ENCODE assay signal across 1 cellular context in genomic region chr6:35731736-35732532, GRCh38.
A peak's percentile ranks its signal among the peaks of the same experiment; 100 is the strongest.
TF ChIP-seq lines count a peak whose summit lies in the region.

No MANE protein-coding gene starts in this region.

TF ChIP-seq in WTC11, 78 proteins besides CTCF, POLR2A, EP300 and RAD21 (continued from another document and continues in another):
- TF ChIP-seq, protein P1, sequence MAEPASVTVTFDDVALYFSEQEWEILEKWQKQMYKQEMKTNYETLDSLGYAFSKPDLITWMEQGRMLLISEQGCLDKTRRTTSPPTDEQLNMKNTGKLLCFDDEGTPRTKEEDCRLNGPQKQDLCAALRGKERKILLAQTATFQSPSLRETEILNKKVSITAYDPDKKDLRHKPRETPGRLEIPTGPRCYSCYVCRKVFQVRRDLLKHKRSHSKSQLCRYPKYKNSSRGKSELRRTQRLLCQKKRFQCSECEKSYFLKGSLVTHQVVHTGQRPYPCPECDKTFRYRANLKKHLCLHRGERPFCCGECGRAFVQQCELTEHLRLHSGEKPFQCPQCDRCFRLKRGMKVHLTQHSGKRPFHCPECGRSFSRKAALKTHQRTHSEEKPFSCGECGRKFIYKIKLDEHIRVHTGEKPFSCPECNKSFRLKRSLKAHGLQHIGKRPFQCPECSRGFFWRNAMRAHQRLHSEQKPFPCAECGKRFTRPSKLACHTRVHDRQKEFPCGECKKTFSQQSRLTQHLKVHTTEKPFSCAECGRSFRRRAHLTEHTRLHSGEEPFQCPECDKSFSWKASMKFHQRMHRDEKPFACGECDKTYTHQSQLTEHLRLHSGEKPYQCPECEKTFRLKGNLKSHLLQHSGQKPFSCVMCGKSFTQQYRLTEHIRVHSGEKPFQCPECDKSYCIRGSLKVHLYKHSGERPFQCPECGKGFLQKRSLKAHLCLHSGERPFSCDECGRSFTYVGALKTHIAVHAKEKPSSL (CRISPR knock-in tag; conservative IDR thresholded peaks at IDR 0.05), result no peak
- TF ChIP-seq NR1H2 (CRISPR knock-in tag; IDR thresholded peaks at IDR 0.05), result no peak
- TF ChIP-seq TEAD4 (CRISPR knock-in tag; IDR thresholded peaks at IDR 0.05), result no peak
- no peak; the same call in 1 of the 2 replicates for TF ChIP-seq MYBL2 (CRISPR knock-in tag; IDR thresholded peaks at IDR 0.05)
- TF ChIP-seq ETV6 (CRISPR knock-in tag; IDR thresholded peaks at IDR 0.05), result peak; percentile 59; the same call in 1 of the 2 replicates
- no peak for TF ChIP-seq MLX (CRISPR knock-in tag; IDR thresholded peaks at IDR 0.05)
- no peak for TF ChIP-seq ZNF512 (CRISPR knock-in tag; IDR thresholded peaks at IDR 0.05; ENCODE audit: borderline replicate concordance)
- TF ChIP-seq ELF4 (CRISPR knock-in tag; IDR thresholded peaks at IDR 0.05; ENCODE audit: low read depth), result 0 out of 2 replicates have a peak, but pooled peaks have one; percentile 17
- TF ChIP-seq ARID4B (CRISPR knock-in tag; IDR thresholded peaks at IDR 0.05; ENCODE audit: borderline replicate concordance), result no peak
- no peak for TF ChIP-seq ZNF396 (CRISPR knock-in tag; IDR thresholded peaks at IDR 0.05; ENCODE audit: borderline replicate concordance)
- TF ChIP-seq ESRRA (CRISPR knock-in tag; IDR thresholded peaks at IDR 0.05; ENCODE audit: borderline replicate concordance), result no peak
- TF ChIP-seq OVOL2 (CRISPR knock-in tag; IDR thresholded peaks at IDR 0.05; ENCODE audit: borderline replicate concordance), result no peak
- 0 out of 2 replicates have a peak, but pooled peaks have one; percentile 27 for TF ChIP-seq NFATC4 (CRISPR knock-in tag; IDR thresholded peaks at IDR 0.05)
- TF ChIP-seq, protein P2, sequence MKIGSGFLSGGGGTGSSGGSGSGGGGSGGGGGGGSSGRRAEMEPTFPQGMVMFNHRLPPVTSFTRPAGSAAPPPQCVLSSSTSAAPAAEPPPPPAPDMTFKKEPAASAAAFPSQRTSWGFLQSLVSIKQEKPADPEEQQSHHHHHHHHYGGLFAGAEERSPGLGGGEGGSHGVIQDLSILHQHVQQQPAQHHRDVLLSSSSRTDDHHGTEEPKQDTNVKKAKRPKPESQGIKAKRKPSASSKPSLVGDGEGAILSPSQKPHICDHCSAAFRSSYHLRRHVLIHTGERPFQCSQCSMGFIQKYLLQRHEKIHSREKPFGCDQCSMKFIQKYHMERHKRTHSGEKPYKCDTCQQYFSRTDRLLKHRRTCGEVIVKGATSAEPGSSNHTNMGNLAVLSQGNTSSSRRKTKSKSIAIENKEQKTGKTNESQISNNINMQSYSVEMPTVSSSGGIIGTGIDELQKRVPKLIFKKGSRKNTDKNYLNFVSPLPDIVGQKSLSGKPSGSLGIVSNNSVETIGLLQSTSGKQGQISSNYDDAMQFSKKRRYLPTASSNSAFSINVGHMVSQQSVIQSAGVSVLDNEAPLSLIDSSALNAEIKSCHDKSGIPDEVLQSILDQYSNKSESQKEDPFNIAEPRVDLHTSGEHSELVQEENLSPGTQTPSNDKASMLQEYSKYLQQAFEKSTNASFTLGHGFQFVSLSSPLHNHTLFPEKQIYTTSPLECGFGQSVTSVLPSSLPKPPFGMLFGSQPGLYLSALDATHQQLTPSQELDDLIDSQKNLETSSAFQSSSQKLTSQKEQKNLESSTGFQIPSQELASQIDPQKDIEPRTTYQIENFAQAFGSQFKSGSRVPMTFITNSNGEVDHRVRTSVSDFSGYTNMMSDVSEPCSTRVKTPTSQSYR (CRISPR knock-in tag; IDR thresholded peaks at IDR 0.05), result peak; percentile 97
- TF ChIP-seq, protein P3, sequence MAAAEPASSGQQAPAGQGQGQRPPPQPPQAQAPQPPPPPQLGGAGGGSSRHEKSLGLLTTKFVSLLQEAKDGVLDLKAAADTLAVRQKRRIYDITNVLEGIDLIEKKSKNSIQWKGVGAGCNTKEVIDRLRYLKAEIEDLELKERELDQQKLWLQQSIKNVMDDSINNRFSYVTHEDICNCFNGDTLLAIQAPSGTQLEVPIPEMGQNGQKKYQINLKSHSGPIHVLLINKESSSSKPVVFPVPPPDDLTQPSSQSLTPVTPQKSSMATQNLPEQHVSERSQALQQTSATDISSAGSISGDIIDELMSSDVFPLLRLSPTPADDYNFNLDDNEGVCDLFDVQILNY (CRISPR knock-in tag; IDR thresholded peaks at IDR 0.05), result peak; percentile 69; the same call in 1 of the 2 replicates
- no peak for TF ChIP-seq RELA (CRISPR knock-in tag; IDR thresholded peaks at IDR 0.05; ENCODE audit: borderline replicate concordance)
- no peak for TF ChIP-seq CDX4 (CRISPR knock-in tag; IDR thresholded peaks at IDR 0.05; ENCODE audit: borderline replicate concordance)
- TF ChIP-seq, protein P4, sequence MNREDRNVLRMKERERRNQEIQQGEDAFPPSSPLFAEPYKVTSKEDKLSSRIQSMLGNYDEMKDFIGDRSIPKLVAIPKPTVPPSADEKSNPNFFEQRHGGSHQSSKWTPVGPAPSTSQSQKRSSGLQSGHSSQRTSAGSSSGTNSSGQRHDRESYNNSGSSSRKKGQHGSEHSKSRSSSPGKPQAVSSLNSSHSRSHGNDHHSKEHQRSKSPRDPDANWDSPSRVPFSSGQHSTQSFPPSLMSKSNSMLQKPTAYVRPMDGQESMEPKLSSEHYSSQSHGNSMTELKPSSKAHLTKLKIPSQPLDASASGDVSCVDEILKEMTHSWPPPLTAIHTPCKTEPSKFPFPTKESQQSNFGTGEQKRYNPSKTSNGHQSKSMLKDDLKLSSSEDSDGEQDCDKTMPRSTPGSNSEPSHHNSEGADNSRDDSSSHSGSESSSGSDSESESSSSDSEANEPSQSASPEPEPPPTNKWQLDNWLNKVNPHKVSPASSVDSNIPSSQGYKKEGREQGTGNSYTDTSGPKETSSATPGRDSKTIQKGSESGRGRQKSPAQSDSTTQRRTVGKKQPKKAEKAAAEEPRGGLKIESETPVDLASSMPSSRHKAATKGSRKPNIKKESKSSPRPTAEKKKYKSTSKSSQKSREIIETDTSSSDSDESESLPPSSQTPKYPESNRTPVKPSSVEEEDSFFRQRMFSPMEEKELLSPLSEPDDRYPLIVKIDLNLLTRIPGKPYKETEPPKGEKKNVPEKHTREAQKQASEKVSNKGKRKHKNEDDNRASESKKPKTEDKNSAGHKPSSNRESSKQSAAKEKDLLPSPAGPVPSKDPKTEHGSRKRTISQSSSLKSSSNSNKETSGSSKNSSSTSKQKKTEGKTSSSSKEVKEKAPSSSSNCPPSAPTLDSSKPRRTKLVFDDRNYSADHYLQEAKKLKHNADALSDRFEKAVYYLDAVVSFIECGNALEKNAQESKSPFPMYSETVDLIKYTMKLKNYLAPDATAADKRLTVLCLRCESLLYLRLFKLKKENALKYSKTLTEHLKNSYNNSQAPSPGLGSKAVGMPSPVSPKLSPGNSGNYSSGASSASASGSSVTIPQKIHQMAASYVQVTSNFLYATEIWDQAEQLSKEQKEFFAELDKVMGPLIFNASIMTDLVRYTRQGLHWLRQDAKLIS (CRISPR knock-in tag; IDR thresholded peaks at IDR 0.05; ENCODE audit: borderline replicate concordance), result no peak
- TF ChIP-seq, protein P5, sequence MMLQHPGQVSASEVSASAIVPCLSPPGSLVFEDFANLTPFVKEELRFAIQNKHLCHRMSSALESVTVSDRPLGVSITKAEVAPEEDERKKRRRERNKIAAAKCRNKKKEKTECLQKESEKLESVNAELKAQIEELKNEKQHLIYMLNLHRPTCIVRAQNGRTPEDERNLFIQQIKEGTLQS (CRISPR knock-in tag; conservative IDR thresholded peaks at IDR 0.05), result no peak
- peak; percentile 71 for TF ChIP-seq MAX (CRISPR knock-in tag; IDR thresholded peaks at IDR 0.05)
- no peak for TF ChIP-seq ZNF671 (CRISPR knock-in tag; IDR thresholded peaks at IDR 0.05)
- TF ChIP-seq NR2C2 (CRISPR knock-in tag; IDR thresholded peaks at IDR 0.05), result no peak
- no peak for TF ChIP-seq ZBTB21 (CRISPR knock-in tag; IDR thresholded peaks at IDR 0.05; ENCODE audit: borderline replicate concordance)
- TF ChIP-seq SMAD3 (CRISPR knock-in tag; IDR thresholded peaks at IDR 0.05; ENCODE audit: borderline replicate concordance), result no peak; the same call in 1 of the 2 replicates
- no peak for TF ChIP-seq GTF2I (CRISPR knock-in tag; conservative IDR thresholded peaks at IDR 0.05)
- no peak for TF ChIP-seq CREB1 (CRISPR knock-in tag; IDR thresholded peaks at IDR 0.05)
- 0 out of 2 replicates have a peak, but pooled peaks have one; percentile 65 for TF ChIP-seq KAT7 (CRISPR knock-in tag; IDR thresholded peaks at IDR 0.05; ENCODE audit: borderline replicate concordance)
- TF ChIP-seq GABPB1 (CRISPR knock-in tag; IDR thresholded peaks at IDR 0.05), result peak; percentile 13
- peak; percentile 90 for TF ChIP-seq SP1 (CRISPR knock-in tag; conservative IDR thresholded peaks at IDR 0.05)
- no peak for TF ChIP-seq E2F4 (CRISPR knock-in tag; IDR thresholded peaks at IDR 0.05; ENCODE audit: borderline replicate concordance, low read depth)
- TF ChIP-seq TCF7 (CRISPR knock-in tag; IDR thresholded peaks at IDR 0.05; ENCODE audit: low read depth), result no peak
- no peak for TF ChIP-seq STAT6 (CRISPR knock-in tag; conservative IDR thresholded peaks at IDR 0.05; ENCODE audit: low read depth)
